ENCODE assay signal across 27 cellular contexts in genomic region chr1:12411098-12411497, GRCh38.
"Had no signal": no experiment of that assay in that cellular context is flagged by ENCODE, and none has a peak within 500 bp of the region (broad histone marks: within the 10 kb centered on the region; RNA-seq: fewer than 3 reads in every experiment).

No MANE protein-coding gene starts in this region.

- DNase-seq: cortex of kidney; effector CD8-positive, alpha-beta T cell; effector memory CD8-positive, alpha-beta T cell; endodermal cell; erythroblast; esophagus squamous epithelium; foreskin fibroblast; foreskin melanocyte; gastrocnemius medialis; glutamatergic neuron; head of caudate nucleus; heart right ventricle; hippocampal formation; left cardiac atrium; left lung; left ventricle myocardium superior; lower lobe of right lung; mesenchymal stem cell; naive B cell had no signal

- FAIRE-seq: endometrium, islet of Langerhans, keratinocyte had no signal

- H3K27me3 Mint-ChIP-seq: dendritic cell treated with granulocyte-macrophage colony-stimulating factor and Interleukin-4, amounts not matched to agents 40 ng/mL and 50 ng/mL, for 4 days; effector memory CD8-positive, alpha-beta T cell; naive B cell had no signal

- H3K27ac Mint-ChIP-seq: dendritic cell treated with granulocyte-macrophage colony-stimulating factor and Interleukin-4, amounts not matched to agents 40 ng/mL and 50 ng/mL, for 4 days; effector memory CD8-positive, alpha-beta T cell; endodermal cell had no signal

- H3K9me3 ChIP-seq: esophagus squamous epithelium, gastrocnemius medialis, left lung, lower lobe of right lung, mucosa of descending colon had no signal

- H3K27ac ChIP-seq: epithelial cell of prostate, gastrocnemius medialis, heart right ventricle, left lung, lower lobe of right lung had no signal

- ATAC-seq: effector memory CD8-positive, alpha-beta T cell; esophagus mucosa; gastrocnemius medialis; heart right ventricle; left cardiac atrium; left lung; left ventricle myocardium superior; lower lobe of right lung had no signal

- H3K4me3 ChIP-seq: esophagus squamous epithelium, gastrocnemius medialis, heart right ventricle, left lung, lower lobe of right lung, mucosa of descending colon had no signal

- H3K4me3 Mint-ChIP-seq: dendritic cell treated with granulocyte-macrophage colony-stimulating factor and Interleukin-4, amounts not matched to agents 40 ng/mL and 50 ng/mL, for 4 days; effector memory CD8-positive, alpha-beta T cell; endodermal cell; mesothelial cell of epicardium; naive B cell had no signal

- H3K9me3 Mint-ChIP-seq: effector memory CD8-positive, alpha-beta T cell had no signal
